ENCODE assay signal across 11 cellular contexts in genomic region chr6:53239526-53239925, GRCh38.
DNase-seq lines count a peak whose midpoint lies in the region; ATAC-seq and TF ChIP-seq lines count a peak whose summit lies in the region.
"Had no signal": no experiment of that assay in that cellular context is flagged by ENCODE, and none has a peak within 500 bp of the region (broad histone marks: within the 10 kb centered on the region; RNA-seq: fewer than 3 reads in every experiment).

No MANE protein-coding gene starts in this region.

- ATAC-seq in GM18870 (IDR thresholded peaks at IDR 0.05; ENCODE audit: unreplicated experiment) (peak; percentile 78), HG02678 (IDR thresholded peaks at IDR 0.05; ENCODE audit: unreplicated experiment) (peak; percentile 58), HG03571 (IDR thresholded peaks at IDR 0.05; ENCODE audit: unreplicated experiment) (peak; percentile 76)

- H3K4me3 ChIP-seq in GM12865 (ENCODE audit: low read depth, low read length): no peak overlapping the region
- H3K4me3 ChIP-seq: stomach had no signal

- no peak for TF ChIP-seq CTCF in GM12865 (IDR thresholded peaks at IDR 0.05; ENCODE audit: insufficient read depth, low read depth, low read length, missing control alignments)

- DNase-seq in GM12865 (ENCODE audit: low read depth): peak; percentile 63
- no peak for DNase-seq in SKM-1 treated with dmso at 0.1 percent for 144 hours (lab: John Stamatoyannopoulos, UW; ENCODE audit: unreplicated experiment)
- no peak for DNase-seq in A172 (ENCODE audit: low spot score)
- no peak for DNase-seq in NCI-H526 treated with DMSO at 0.1 percent for 48 hours (lab: John Stamatoyannopoulos, UW)
- no peak for DNase-seq in T1000 (lab: John Stamatoyannopoulos, UW)
- DNase-seq: KG1, NCI-H345, stomach had no signal
